Comparison of ENCODE assay signal across 8 cellular contexts in genomic region chr20:45946149-45946970, GRCh38. TPM values are rescaled to one million over a fixed set of nuclear protein-coding genes. Genes with fewer than 3 reads are reported as not detected.
DNase-seq lines count a peak whose midpoint lies in the region; ATAC-seq and TF ChIP-seq lines count a peak whose summit lies in the region.

No MANE protein-coding gene starts in this region.

- no peak overlapping the region for H3K4me3 Mint-ChIP-seq in activated CD4-positive, alpha-beta memory T cell treated with anti-CD3 and anti-CD28 coated beads, Interleukin-2, amount 10 ng/mL, durations not matched to agents 7 days and 5 days
- no peak overlapping the region for H3K4me3 Mint-ChIP-seq in endodermal cell

- H3K9me3 Mint-ChIP-seq in activated CD4-positive, alpha-beta memory T cell treated with anti-CD3 and anti-CD28 coated beads, Interleukin-2, amount 10 ng/mL, durations not matched to agents 7 days and 5 days: no peaks in the 10 kb centered on the region
- no peaks in the 10 kb centered on the region for H3K9me3 Mint-ChIP-seq in endodermal cell

- peak overlapping the region; percentile 80 for H3K27ac Mint-ChIP-seq in activated CD4-positive, alpha-beta memory T cell treated with anti-CD3 and anti-CD28 coated beads, Interleukin-2, amount 10 ng/mL, durations not matched to agents 7 days and 5 days
- no peak overlapping the region for H3K27ac Mint-ChIP-seq in endodermal cell

- no peaks in the 10 kb centered on the region for H3K4me1 ChIP-seq in endodermal cell (ENCODE audit: control insufficient read depth, insufficient read depth, low read length)

- DNase-seq in HUDEP-2 (lab: John Stamatoyannopoulos, UW; ENCODE audit: unreplicated experiment in 76 of 76) (peak in 73 of 76 experiments; percentile 13 to 88 (median 61)), Right ventricle myocardium superior (peak; percentile 66), foreskin melanocyte (no peak), NCI-H1092 (lab: John Stamatoyannopoulos, UW) (no peak), endodermal cell (no peak), LoVo (ENCODE audit: low spot score) (no peak)
- DNase-seq in activated CD4-positive, alpha-beta memory T cell treated with anti-CD3 and anti-CD28 coated beads, Interleukin-2, amount 10 ng/mL, durations not matched to agents 7 days and 5 days: peak; percentile 75
- peak; percentile 35 for DNase-seq in stimulated activated CD8-positive, alpha-beta memory T cell treated with anti-CD3 and anti-CD28 coated beads, Interleukin-7, amount 100 ng/mL, for 24 hours (ENCODE audit: low read depth)

- no peak overlapping the region for H3K4me3 ChIP-seq in endodermal cell (ENCODE audit: low read length)

- POLR2A ChIA-PET in activated CD4-positive, alpha-beta memory T cell treated with anti-CD3 and anti-CD28 coated beads, Interleukin-2, amount 10 ng/mL, durations not matched to agents 7 days and 5 days (lab: Charles Lee): interaction anchor here (1.0 to 8.9 kb wide), 7 partner anchors 9 to 88 kb away, joined by 3 to 56 read pairs (median 5); partner anchors contain the start of genes PCIF1 and ZNF335

- peaks cover 38% of the 10 kb centered on the region for H3K4me1 Mint-ChIP-seq in activated CD4-positive, alpha-beta memory T cell treated with anti-CD3 and anti-CD28 coated beads, Interleukin-2, amount 10 ng/mL, durations not matched to agents 7 days and 5 days
- no peaks in the 10 kb centered on the region for H3K4me1 Mint-ChIP-seq in endodermal cell

- peaks cover 71% of the 10 kb centered on the region for H3K36me3 Mint-ChIP-seq in activated CD4-positive, alpha-beta memory T cell treated with anti-CD3 and anti-CD28 coated beads, Interleukin-2, amount 10 ng/mL, durations not matched to agents 7 days and 5 days (ENCODE audit: low read depth)
- H3K36me3 Mint-ChIP-seq in endodermal cell (ENCODE audit: low read depth): peaks cover 53% of the 10 kb centered on the region

- H3K9ac ChIP-seq in endodermal cell (ENCODE audit: extremely low read depth, low read length, poor library complexity, severe bottlenecking): no peak overlapping the region

- H3K27me3 Mint-ChIP-seq in activated CD4-positive, alpha-beta memory T cell treated with anti-CD3 and anti-CD28 coated beads, Interleukin-2, amount 10 ng/mL, durations not matched to agents 7 days and 5 days: no peaks in the 10 kb centered on the region
- H3K27me3 Mint-ChIP-seq in endodermal cell (ENCODE audit: insufficient read depth): no peaks in the 10 kb centered on the region

- CTCF ChIA-PET in activated CD4-positive, alpha-beta memory T cell treated with anti-CD3 and anti-CD28 coated beads, Interleukin-2, amount 10 ng/mL, durations not matched to agents 7 days and 5 days (lab: Charles Lee): interaction anchor here (1.0 to 1.3 kb wide), 3 partner anchors 24 to 147 kb away, joined by 4 to 12 read pairs (median 4); no protein-coding TSS in a partner anchor

- no peak for TF ChIP-seq CTCF in endodermal cell (conservative IDR thresholded peaks at IDR 0.05)

- WGBS in endodermal cell (ENCODE audit: insufficient coverage in 1 of 2, insufficient read length in 1 of 2), 2 experiments: 96 to 100% methylated on average over 4 to 20 of the region's 20 CpGs

- H3K27me3 ChIP-seq in endodermal cell (ENCODE audit: control insufficient read depth, insufficient read depth, low read length, poor library complexity, severe bottlenecking): no peaks in the 10 kb centered on the region

- intact Hi-C loops in Right ventricle myocardium superior (cut with DNase I): no loop called here

- no peak overlapping the region for H3K27ac ChIP-seq in endodermal cell (ENCODE audit: low read depth, low read length)

- no peaks in the 10 kb centered on the region for H3K9me3 ChIP-seq in endodermal cell (ENCODE audit: control insufficient read depth, low read length)

- ATAC-seq in Right ventricle myocardium superior (ENCODE audit: poor library complexity): peak; percentile 38

- H3K36me3 ChIP-seq in endodermal cell (ENCODE audit: control insufficient read depth, insufficient read depth, low read length): peaks cover 58% of the 10 kb centered on the region

RNA-seq across cellular contexts. Expression of gene PCIF1, which starts 11.9 kb away (rescaled TPM):
- 10 to 100 TPM; 44.2 to 45.7 TPM for total RNA-seq in activated CD4-positive, alpha-beta memory T cell treated with anti-CD3 and anti-CD28 coated beads, Interleukin-2, amount 10 ng/mL, durations not matched to agents 7 days and 5 days
- total RNA-seq in Right ventricle myocardium superior (21.8 TPM), endodermal cell (10 to 100 TPM; 22.0 to 34.5 TPM)
- 40.7 TPM for polyA plus RNA-seq in endodermal cell (2013, experiment 1 of 2)
- polyA plus RNA-seq in endodermal cell (2013, experiment 2 of 2): 37.1 TPM

RNA-seq across cellular contexts. Expression of gene ZNF335, which starts 25.6 kb away (rescaled TPM):
- total RNA-seq in activated CD4-positive, alpha-beta memory T cell treated with anti-CD3 and anti-CD28 coated beads, Interleukin-2, amount 10 ng/mL, durations not matched to agents 7 days and 5 days: 10 to 100 TPM; 35.7 to 36.7 TPM
- total RNA-seq in Right ventricle myocardium superior (7.6 TPM), endodermal cell (10 to 100 TPM; 18.3 to 21.0 TPM)
- polyA plus RNA-seq in endodermal cell (2013, experiment 1 of 2): 14.5 TPM
- polyA plus RNA-seq in endodermal cell (2013, experiment 2 of 2): 12.8 TPM

RNA-seq across cellular contexts. Expression of gene PLTP, which starts 34.4 kb away (rescaled TPM):
- 1 to 10 TPM; 2.8 to 3.1 TPM for total RNA-seq in activated CD4-positive, alpha-beta memory T cell treated with anti-CD3 and anti-CD28 coated beads, Interleukin-2, amount 10 ng/mL, durations not matched to agents 7 days and 5 days
- total RNA-seq in Right ventricle myocardium superior: 118 TPM
- 100 to 1,000 TPM in 1 of 2 donors, 10 to 100 TPM in 1; 92.1 to 123 TPM for total RNA-seq in endodermal cell
- polyA plus RNA-seq in endodermal cell (2013, experiment 1 of 2): 92.8 TPM
- 82.3 TPM for polyA plus RNA-seq in endodermal cell (2013, experiment 2 of 2)

RNA-seq across cellular contexts. Expression of gene CTSA, which starts 55.2 kb away (rescaled TPM):
- total RNA-seq in activated CD4-positive, alpha-beta memory T cell treated with anti-CD3 and anti-CD28 coated beads, Interleukin-2, amount 10 ng/mL, durations not matched to agents 7 days and 5 days: 10 to 100 TPM; 64.3 to 64.6 TPM
- 113 TPM for total RNA-seq in Right ventricle myocardium superior
- 10 to 100 TPM; 70.7 to 84.8 TPM for total RNA-seq in endodermal cell
- 38.6 TPM for polyA plus RNA-seq in endodermal cell (2013, experiment 1 of 2)
- 34.6 TPM for polyA plus RNA-seq in endodermal cell (2013, experiment 2 of 2)

RNA-seq across cellular contexts. Expression of gene NEURL2, which starts 55.4 kb away (rescaled TPM):
- 1 to 10 TPM; 1.0 to 1.6 TPM for total RNA-seq in activated CD4-positive, alpha-beta memory T cell treated with anti-CD3 and anti-CD28 coated beads, Interleukin-2, amount 10 ng/mL, durations not matched to agents 7 days and 5 days
- total RNA-seq in Right ventricle myocardium superior (6.5 TPM), endodermal cell (1 to 10 TPM; 4.4 to 6.4 TPM)
- polyA plus RNA-seq in endodermal cell (2013, experiment 1 of 2): 1.5 TPM
- 1.9 TPM for polyA plus RNA-seq in endodermal cell (2013, experiment 2 of 2)

Comparison
In these comparisons a context has a peak if more than half of its experiments do, and no peak if none do; other contexts are left out.
1. DNase-seq: peak in HUDEP-2 (73 of 76), activated CD4-positive, alpha-beta memory T cell treated with anti-CD3 and anti-CD28 coated beads, Interleukin-2, amount 10 ng/mL, durations not matched to agents 7 days and 5 days (single experiment), Right ventricle myocardium superior (single experiment) and stimulated activated CD8-positive, alpha-beta memory T cell treated with anti-CD3 and anti-CD28 coated beads, Interleukin-7, amount 100 ng/mL, for 24 hours (single experiment); none in foreskin melanocyte (single experiment), NCI-H1092 (single experiment), endodermal cell (single experiment) and LoVo (single experiment).
2. RNA of gene PLTP, which starts 34.4 kb away (total RNA-seq): 92.1 to 123 TPM in endodermal cell and 118 TPM in Right ventricle myocardium superior (single experiment); 2.8 to 3.1 TPM in activated CD4-positive, alpha-beta memory T cell treated with anti-CD3 and anti-CD28 coated beads, Interleukin-2, amount 10 ng/mL, durations not matched to agents 7 days and 5 days; every median in the first group is over 10 times any median in the second.